In the genomic region with DNA sequence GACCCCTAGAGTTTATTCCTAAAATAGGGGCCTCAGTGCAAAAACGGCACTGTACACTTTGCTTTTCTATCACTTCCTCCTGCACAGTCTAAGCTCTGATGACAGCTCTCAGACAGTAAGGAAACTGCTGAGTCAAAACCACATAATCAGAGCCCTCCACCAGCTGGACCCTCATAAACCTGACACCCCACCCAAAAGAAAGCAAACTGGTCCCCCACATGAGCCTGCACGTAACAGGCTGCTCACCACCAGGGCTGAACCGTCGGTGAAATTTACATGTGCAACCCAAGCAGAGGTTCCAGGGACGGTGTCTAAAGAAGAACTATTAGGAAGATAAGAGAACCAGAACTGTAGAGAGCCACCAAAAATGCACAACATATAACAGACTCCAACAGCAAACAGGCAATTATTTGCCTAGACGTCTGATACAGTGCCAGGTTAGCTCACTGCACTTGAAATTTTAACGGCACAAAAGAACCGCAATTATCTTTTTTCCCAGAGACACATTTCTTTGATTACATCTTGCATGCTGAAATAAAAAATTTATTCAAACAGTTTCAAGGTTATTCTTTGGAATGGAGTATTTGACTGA, we compare ENCODE assay signal across 8 cellular contexts.
DNase-seq lines count a peak whose midpoint lies in the region; ATAC-seq and TF ChIP-seq lines count a peak whose summit lies in the region.

No MANE protein-coding gene starts in this region.

- peak overlapping the region; percentile 62 for H3K4me3 Mint-ChIP-seq in stimulated activated effector memory CD8-positive, alpha-beta T cell treated with anti-CD3 and anti-CD28 coated beads, Interleukin-12 subunit alpha, Interleukin-12 subunit beta, amount 100 ng/mL, for 72 hours

- DNase-seq in NCI-H1092 treated with DMSO at 0.1 percent for 48 hours (lab: John Stamatoyannopoulos, UW) = peak; percentile 75
- no peak for DNase-seq in NCI-H1092 (lab: John Stamatoyannopoulos, UW)
- peak; percentile 80 for DNase-seq in NCI-H69 (lab: John Stamatoyannopoulos, UW)
- peak; percentile 63 to 78 for DNase-seq in erythroblast (lab: John Stamatoyannopoulos, UW)
- no peak for DNase-seq in stimulated activated effector memory CD8-positive, alpha-beta T cell treated with anti-CD3 and anti-CD28 coated beads, Interleukin-12 subunit alpha, Interleukin-12 subunit beta, amount 100 ng/mL, for 72 hours (ENCODE audit: low spot score in 2 of 2)
- no peak for DNase-seq in middle frontal gyrus (ENCODE audit: extremely low spot score, low spot score)
- DNase-seq in activated effector memory CD4-positive, alpha-beta T cell treated with Interleukin-2 at 50 U/mL for 16 hours = no peak

- H3K9me3 Mint-ChIP-seq in stimulated activated effector memory CD8-positive, alpha-beta T cell treated with anti-CD3 and anti-CD28 coated beads, Interleukin-12 subunit alpha, Interleukin-12 subunit beta, amount 100 ng/mL, for 72 hours = no peaks in the 10 kb centered on the region

- ATAC-seq in HG02763 (IDR thresholded peaks at IDR 0.05; ENCODE audit: unreplicated experiment) = peak; percentile 56
- ATAC-seq in stimulated activated effector memory CD8-positive, alpha-beta T cell treated with anti-CD3 and anti-CD28 coated beads, Interleukin-12 subunit alpha, Interleukin-12 subunit beta, amount 100 ng/mL, for 72 hours = peak; percentile 59

- TF ChIP-seq POLR2A in erythroblast (IDR thresholded peaks at IDR 0.05; ENCODE audit: low read length) = no peak

- no peaks in the 10 kb centered on the region for H3K36me3 Mint-ChIP-seq in stimulated activated effector memory CD8-positive, alpha-beta T cell treated with anti-CD3 and anti-CD28 coated beads, Interleukin-12 subunit alpha, Interleukin-12 subunit beta, amount 100 ng/mL, for 72 hours

- peak overlapping the region; percentile 77 for H3K27ac Mint-ChIP-seq in stimulated activated effector memory CD8-positive, alpha-beta T cell treated with anti-CD3 and anti-CD28 coated beads, Interleukin-12 subunit alpha, Interleukin-12 subunit beta, amount 100 ng/mL, for 72 hours

- H3K4me1 Mint-ChIP-seq in stimulated activated effector memory CD8-positive, alpha-beta T cell treated with anti-CD3 and anti-CD28 coated beads, Interleukin-12 subunit alpha, Interleukin-12 subunit beta, amount 100 ng/mL, for 72 hours = peaks cover 63% of the 10 kb centered on the region

Comparison
In these comparisons a context has a peak if more than half of its experiments do, and no peak if none do; other contexts are left out.
1. DNase-seq: peak in NCI-H1092 treated with DMSO at 0.1 percent for 48 hours (single experiment), NCI-H69 (single experiment) and erythroblast (2 of 2); none in NCI-H1092 (single experiment), stimulated activated effector memory CD8-positive, alpha-beta T cell treated with anti-CD3 and anti-CD28 coated beads, Interleukin-12 subunit alpha, Interleukin-12 subunit beta, amount 100 ng/mL, for 72 hours (0 of 2), middle frontal gyrus (single experiment) and activated effector memory CD4-positive, alpha-beta T cell treated with Interleukin-2 at 50 U/mL for 16 hours (single experiment).